Comparison of ENCODE assay signal across 8 cellular contexts in the genomic region with DNA sequence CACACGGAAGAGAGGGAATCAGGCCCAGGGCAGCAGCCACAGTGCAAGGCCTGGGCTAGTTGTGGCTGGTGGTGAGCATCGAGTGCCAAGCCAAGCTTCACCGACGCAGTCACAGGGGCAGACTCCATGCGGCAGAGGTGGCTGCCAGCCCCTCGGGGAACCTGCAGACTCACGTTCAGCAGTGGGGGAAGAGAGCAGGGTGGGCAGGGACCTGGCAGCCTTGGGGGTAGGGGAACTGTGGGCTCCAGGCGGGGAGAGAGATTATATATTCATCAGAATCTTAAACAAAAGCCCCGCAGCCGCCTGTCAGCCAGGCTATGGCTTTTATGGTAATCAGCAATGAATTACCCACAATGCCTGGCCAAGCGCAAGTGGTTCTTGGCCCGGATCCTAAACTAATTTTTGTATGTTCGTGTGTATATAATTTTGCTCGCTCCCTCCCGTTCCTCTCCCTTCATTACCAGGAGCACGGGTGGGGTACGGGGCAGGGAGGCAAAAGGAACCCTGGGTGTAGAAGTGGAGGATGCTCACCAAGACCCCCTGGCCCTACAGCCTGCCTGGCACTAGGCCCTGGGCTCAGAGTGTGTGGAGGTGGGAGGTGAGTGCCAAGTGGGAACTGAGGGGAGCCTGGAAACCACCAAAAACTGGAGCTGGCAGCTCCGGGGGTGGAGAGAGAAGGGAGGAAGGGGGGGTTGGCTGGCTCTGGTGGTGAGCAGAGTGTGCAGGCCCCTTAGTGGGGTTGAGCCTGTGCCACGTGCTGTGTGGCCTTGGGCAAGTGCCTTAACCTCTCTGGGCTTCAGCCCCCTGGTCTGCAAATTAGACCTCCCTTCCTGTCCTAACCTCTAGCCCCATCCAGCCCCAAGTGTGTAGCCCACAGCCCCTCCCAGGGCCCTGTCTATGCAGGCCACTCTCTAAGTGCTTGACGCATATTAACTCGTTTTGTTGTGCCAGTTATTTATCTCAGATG. TPM values are rescaled to one million over a fixed set of nuclear protein-coding genes. Genes with fewer than 3 reads are reported as not detected.
DNase-seq lines count a peak whose midpoint lies in the region; ATAC-seq, FAIRE-seq and TF ChIP-seq lines count a peak whose summit lies in the region.

No MANE protein-coding gene starts in this region.

- H3K27ac ChIP-seq in GM23338 (ENCODE audit: low read depth) (no peak overlapping the region), RWPE1 (peak overlapping the region; percentile 71), rectal smooth muscle tissue (ENCODE audit: low read depth, low read length) (peak overlapping the region; percentile 85)

- TF ChIP-seq CTCF in GM23338 (conservative IDR thresholded peaks at IDR 0.05; ENCODE audit: low read depth in 2 of 2) (no peak), RWPE1 (conservative IDR thresholded peaks at IDR 0.05; ENCODE audit: low read depth) (no peak)

- no peak for FAIRE-seq in frontal cortex (lab: Jason Lieb, UNC)

- ATAC-seq in GM23338 (peak; percentile 24), HG02885 (IDR thresholded peaks at IDR 0.05; ENCODE audit: poor library complexity, unreplicated experiment) (no peak), HG03469 (IDR thresholded peaks at IDR 0.05; ENCODE audit: unreplicated experiment) (no peak)

- peaks cover 4% of the 10 kb centered on the region for H3K27me3 Mint-ChIP-seq in GM23338 (ENCODE audit: insufficient read depth, low read depth, poor library complexity)

- no peak overlapping the region for H2AFZ ChIP-seq in GM23338

- peaks cover 2% of the 10 kb centered on the region; the same call in 2 of the 3 replicates for H3K9me3 Mint-ChIP-seq in GM23338

- no peak for DNase-seq in GM23338 (ENCODE audit: low spot score)
- peak; percentile 85 for DNase-seq in RWPE1 (ENCODE audit: low spot score)
- peak; percentile 60 to 69 for DNase-seq in frontal cortex (ENCODE audit: low spot score in 2 of 2)
- no peak for DNase-seq in NOMO-1 treated with dmso at 0.1 percent for 144 hours (lab: John Stamatoyannopoulos, UW; ENCODE audit: unreplicated experiment)
- DNase-seq in mesenteric fat pad (ENCODE audit: low spot score), result no peak

- peaks cover 14% of the 10 kb centered on the region for H3K36me3 Mint-ChIP-seq in GM23338 (ENCODE audit: low read depth)

- H3K4me2 ChIP-seq in GM23338, result no peak overlapping the region

- POLR2A ChIA-PET in RWPE1 (lab: Yijun Ruan, JAX; ENCODE audit: low non-redundant PET), result interaction anchor here (0.6 kb wide), 2 partner anchors 10 to 13 kb away, joined by 3 to 4 read pairs; no protein-coding TSS in a partner anchor

- H3F3A ChIP-seq in GM23338 (replicated peaks; ENCODE audit: low read depth), result no peaks in the 10 kb centered on the region

- H4K20me1 ChIP-seq in GM23338 (replicated peaks; ENCODE audit: insufficient read depth), result peaks cover 53% of the 10 kb centered on the region

- no peak overlapping the region for H3K4me3 Mint-ChIP-seq in GM23338

- CTCF ChIA-PET in RWPE1 (lab: Yijun Ruan, JAX), result interaction anchor here (0.6 kb wide), 1 partner anchor 176 kb away, joined by 5 read pairs; no protein-coding TSS in a partner anchor

- H3K36me3 ChIP-seq in GM23338 (ENCODE audit: insufficient read depth) (no peaks in the 10 kb centered on the region), rectal smooth muscle tissue (ENCODE audit: control insufficient read depth, insufficient read depth, low read length) (no peaks in the 10 kb centered on the region)

- peaks cover 63% of the 10 kb centered on the region for H3K79me2 ChIP-seq in GM23338 (replicated peaks; ENCODE audit: insufficient read depth)

- peak overlapping the region; percentile 73; the same call in 1 of the 2 replicates for H3K27ac Mint-ChIP-seq in GM23338

- no peak overlapping the region for H3K9ac ChIP-seq in rectal smooth muscle tissue (ENCODE audit: low read length)

- H3K4me1 ChIP-seq in GM23338 (ENCODE audit: insufficient read depth) (no peaks in the 10 kb centered on the region; the same call in 1 of the 2 replicates), rectal smooth muscle tissue (ENCODE audit: control insufficient read depth, insufficient read depth, low read length) (peaks cover 3% of the 10 kb centered on the region)

- no peaks in the 10 kb centered on the region for H3K9me2 ChIP-seq in GM23338 (ENCODE audit: insufficient read depth)

- no peak overlapping the region for H3K4me3 ChIP-seq in GM23338
- peak overlapping the region; percentile 11 for H3K4me3 ChIP-seq in rectal smooth muscle tissue (ENCODE audit: low read length)

- H3K27me3 ChIP-seq in GM23338 (ENCODE audit: insufficient read depth), result no peaks in the 10 kb centered on the region
- H3K27me3 ChIP-seq in rectal smooth muscle tissue (ENCODE audit: control insufficient read depth, insufficient read depth, low read length), result no peaks in the 10 kb centered on the region

- peaks cover 16% of the 10 kb centered on the region; the same call in 2 of the 3 replicates for H3K4me1 Mint-ChIP-seq in GM23338

TF ChIP-seq in GM23338, 12 proteins besides CTCF, POLR2A, EP300 and RAD21:
- TF ChIP-seq JUNB (IDR thresholded peaks at IDR 0.05; ENCODE audit: unreplicated experiment), result no peak
- TF ChIP-seq, protein P1, sequence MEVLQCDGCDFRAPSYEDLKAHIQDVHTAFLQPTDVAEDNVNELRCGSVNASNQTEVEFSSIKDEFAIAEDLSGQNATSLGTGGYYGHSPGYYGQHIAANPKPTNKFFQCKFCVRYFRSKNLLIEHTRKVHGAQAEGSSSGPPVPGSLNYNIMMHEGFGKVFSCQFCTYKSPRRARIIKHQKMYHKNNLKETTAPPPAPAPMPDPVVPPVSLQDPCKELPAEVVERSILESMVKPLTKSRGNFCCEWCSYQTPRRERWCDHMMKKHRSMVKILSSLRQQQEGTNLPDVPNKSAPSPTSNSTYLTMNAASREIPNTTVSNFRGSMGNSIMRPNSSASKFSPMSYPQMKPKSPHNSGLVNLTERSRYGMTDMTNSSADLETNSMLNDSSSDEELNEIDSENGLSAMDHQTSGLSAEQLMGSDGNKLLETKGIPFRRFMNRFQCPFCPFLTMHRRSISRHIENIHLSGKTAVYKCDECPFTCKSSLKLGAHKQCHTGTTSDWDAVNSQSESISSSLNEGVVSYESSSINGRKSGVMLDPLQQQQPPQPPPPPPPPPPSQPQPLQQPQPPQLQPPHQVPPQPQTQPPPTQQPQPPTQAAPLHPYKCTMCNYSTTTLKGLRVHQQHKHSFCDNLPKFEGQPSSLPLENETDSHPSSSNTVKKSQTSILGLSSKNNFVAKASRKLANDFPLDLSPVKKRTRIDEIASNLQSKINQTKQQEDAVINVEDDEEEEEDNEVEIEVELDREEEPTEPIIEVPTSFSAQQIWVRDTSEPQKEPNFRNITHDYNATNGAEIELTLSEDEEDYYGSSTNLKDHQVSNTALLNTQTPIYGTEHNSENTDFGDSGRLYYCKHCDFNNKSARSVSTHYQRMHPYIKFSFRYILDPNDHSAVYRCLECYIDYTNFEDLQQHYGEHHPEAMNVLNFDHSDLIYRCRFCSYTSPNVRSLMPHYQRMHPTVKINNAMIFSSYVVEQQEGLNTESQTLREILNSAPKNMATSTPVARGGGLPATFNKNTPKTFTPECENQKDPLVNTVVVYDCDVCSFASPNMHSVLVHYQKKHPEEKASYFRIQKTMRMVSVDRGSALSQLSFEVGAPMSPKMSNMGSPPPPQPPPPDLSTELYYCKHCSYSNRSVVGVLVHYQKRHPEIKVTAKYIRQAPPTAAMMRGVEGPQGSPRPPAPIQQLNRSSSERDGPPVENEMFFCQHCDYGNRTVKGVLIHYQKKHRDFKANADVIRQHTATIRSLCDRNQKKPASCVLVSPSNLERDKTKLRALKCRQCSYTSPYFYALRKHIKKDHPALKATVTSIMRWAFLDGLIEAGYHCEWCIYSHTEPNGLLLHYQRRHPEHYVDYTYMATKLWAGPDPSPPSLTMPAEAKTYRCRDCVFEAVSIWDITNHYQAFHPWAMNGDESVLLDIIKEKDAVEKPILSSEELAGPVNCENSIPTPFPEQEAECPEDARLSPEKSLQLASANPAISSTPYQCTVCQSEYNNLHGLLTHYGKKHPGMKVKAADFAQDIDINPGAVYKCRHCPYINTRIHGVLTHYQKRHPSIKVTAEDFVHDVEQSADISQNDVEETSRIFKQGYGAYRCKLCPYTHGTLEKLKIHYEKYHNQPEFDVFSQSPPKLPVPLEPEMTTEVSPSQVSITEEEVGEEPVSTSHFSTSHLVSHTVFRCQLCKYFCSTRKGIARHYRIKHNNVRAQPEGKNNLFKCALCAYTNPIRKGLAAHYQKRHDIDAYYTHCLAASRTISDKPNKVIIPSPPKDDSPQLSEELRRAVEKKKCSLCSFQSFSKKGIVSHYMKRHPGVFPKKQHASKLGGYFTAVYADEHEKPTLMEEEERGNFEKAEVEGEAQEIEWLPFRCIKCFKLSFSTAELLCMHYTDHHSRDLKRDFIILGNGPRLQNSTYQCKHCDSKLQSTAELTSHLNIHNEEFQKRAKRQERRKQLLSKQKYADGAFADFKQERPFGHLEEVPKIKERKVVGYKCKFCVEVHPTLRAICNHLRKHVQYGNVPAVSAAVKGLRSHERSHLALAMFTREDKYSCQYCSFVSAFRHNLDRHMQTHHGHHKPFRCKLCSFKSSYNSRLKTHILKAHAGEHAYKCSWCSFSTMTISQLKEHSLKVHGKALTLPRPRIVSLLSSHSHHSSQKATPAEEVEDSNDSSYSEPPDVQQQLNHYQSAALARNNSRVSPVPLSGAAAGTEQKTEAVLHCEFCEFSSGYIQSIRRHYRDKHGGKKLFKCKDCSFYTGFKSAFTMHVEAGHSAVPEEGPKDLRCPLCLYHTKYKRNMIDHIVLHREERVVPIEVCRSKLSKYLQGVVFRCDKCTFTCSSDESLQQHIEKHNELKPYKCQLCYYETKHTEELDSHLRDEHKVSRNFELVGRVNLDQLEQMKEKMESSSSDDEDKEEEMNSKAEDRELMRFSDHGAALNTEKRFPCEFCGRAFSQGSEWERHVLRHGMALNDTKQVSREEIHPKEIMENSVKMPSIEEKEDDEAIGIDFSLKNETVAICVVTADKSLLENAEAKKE (CRISPR knock-in tag; IDR thresholded peaks at IDR 0.05), result no peak
- no peak for TF ChIP-seq CREB1 (CRISPR knock-in tag; IDR thresholded peaks at IDR 0.05; ENCODE audit: low read depth)
- no peak for TF ChIP-seq NANOG (IDR thresholded peaks at IDR 0.05; ENCODE audit: borderline replicate concordance)
- no peak for TF ChIP-seq ZNF114 (CRISPR knock-in tag; IDR thresholded peaks at IDR 0.05)
- no peak for TF ChIP-seq STAT1 (IDR thresholded peaks at IDR 0.05; ENCODE audit: unreplicated experiment)

RNA-seq across cellular contexts. Expression of a gene that starts 31.9 kb away (rescaled TPM):
- total RNA-seq in GM23338 (2014; rRNA removed; shearing (Covaris generic)), result 225 and 290 TPM in 2 replicates
- polyA plus RNA-seq in GM23338 (2016; fragmentation: Nextera tagmentation; extraction: Ambion mirVana), result 20.6 and 20.7 TPM in 2 replicates
- 181 TPM for total RNA-seq in frontal cortex
- total RNA-seq in mesenteric fat pad, result 417 TPM

Comparison
In these comparisons a context has a peak if more than half of its experiments do, and no peak if none do; other contexts are left out.
1. DNase-seq: peak in RWPE1 (single experiment) and frontal cortex (2 of 2); none in GM23338 (single experiment), NOMO-1 treated with dmso at 0.1 percent for 144 hours (single experiment) and mesenteric fat pad (single experiment).